14 cellular contexts compared by ENCODE assay signal in the genomic region with DNA sequence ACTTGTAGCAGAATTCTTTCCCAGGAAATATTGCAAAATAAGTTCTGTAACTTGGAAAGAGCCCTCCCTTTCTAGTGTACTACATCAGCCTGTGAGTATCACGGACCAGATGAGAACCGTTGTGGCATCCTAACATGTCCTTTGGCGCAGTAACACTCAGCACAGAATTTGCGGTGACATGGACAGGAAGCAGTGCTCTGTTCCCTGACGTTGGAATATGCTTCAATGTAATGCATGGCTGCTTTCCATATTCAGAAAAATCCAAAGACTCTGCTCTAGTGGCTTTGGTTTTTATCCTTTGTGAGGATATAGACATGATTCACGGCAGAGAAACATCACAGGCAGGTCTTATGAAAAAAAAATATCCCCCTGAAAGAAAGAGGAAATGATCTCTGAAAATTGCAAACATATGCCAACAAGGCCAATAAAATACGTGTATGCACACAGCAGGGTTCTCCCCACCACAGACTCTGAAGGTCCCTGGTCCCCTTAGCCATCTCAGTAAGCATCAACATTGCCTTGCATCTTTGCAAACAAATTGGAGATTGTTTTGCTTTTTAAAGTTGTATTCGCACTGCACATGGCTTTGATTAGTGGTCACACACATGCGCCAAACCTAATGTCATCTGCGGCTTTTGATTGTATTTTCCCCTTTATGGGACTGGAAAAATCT.
A peak's percentile ranks its signal among the peaks of the same experiment; 100 is the strongest.
DNase-seq lines count a peak whose midpoint lies in the region; ATAC-seq, FAIRE-seq and TF ChIP-seq lines count a peak whose summit lies in the region.
"Had no signal": no experiment of that assay in that cellular context is flagged by ENCODE, and none has a peak within 500 bp of the region (broad histone marks: within the 10 kb centered on the region; RNA-seq: fewer than 3 reads in every experiment).

No MANE protein-coding gene starts in this region.

- H4K20me1 ChIP-seq in HepG2 (ENCODE audit: insufficient read depth, low read length) (no peaks in the 10 kb centered on the region), H1 (replicated peaks in 1 of 2; ENCODE audit: control insufficient read depth in 1 of 2, insufficient read depth in 2 of 2, low read length in 2 of 2) (peaks cover 0 to 7% of the 10 kb centered on the region in 2 experiments)

- no peak overlapping the region for H3K27ac Mint-ChIP-seq in CD14-positive monocyte
- H3K27ac Mint-ChIP-seq: T-helper 1 cell treated with Interleukin-12 subunit alpha and Interleukin-12 subunit beta and Interleukin-4 antibody, amounts not matched to agents 30 μg/mL and 1 μg/mL, for 36 hours had no signal

- no peak overlapping the region for H3K56ac ChIP-seq in H1 (replicated peaks; ENCODE audit: insufficient read length, low read depth, low read length)

- ATAC-seq in HepG2 (no peak), aorta (ENCODE audit: low FRiP score) (peak; percentile 36), GM18505 (IDR thresholded peaks at IDR 0.05; ENCODE audit: unreplicated experiment) (no peak)

- H3K4me3 Mint-ChIP-seq in CD14-positive monocyte, result no peak overlapping the region
- H3K4me3 Mint-ChIP-seq: T-helper 1 cell treated with Interleukin-12 subunit alpha and Interleukin-12 subunit beta and Interleukin-4 antibody, amounts not matched to agents 30 μg/mL and 1 μg/mL, for 36 hours had no signal

- peak overlapping the region; percentile 13 for H4K91ac ChIP-seq in H1 (replicated peaks; ENCODE audit: insufficient read length, low read length)

- no peak for TF ChIP-seq CTCF in liver (IDR thresholded peaks at IDR 0.05; ENCODE audit: low read depth, low read length, missing input control)
- no peak for TF ChIP-seq CTCF in HepG2 (CRISPR knock-in tag; IDR thresholded peaks at IDR 0.05)
- TF ChIP-seq CTCF in H1 (IDR thresholded peaks at IDR 0.05; ENCODE audit: control extremely low read depth in 1 of 3, insufficient read depth in 1 of 3, low read depth in 1 of 3, low read length in 3 of 3), result no peak
- TF ChIP-seq CTCF in CD14-positive monocyte (IDR thresholded peaks at IDR 0.05), result no peak

- H3K9ac ChIP-seq in liver (ENCODE audit: low read depth in 1 of 2, low read length in 2 of 2), result no peak overlapping the region
- no peak overlapping the region for H3K9ac ChIP-seq in HepG2 (ENCODE audit: insufficient read depth, low read depth, low read length)
- H3K9ac ChIP-seq in H1 (replicated peaks in 1 of 4; ENCODE audit: extremely low read depth in 1 of 4, low read depth in 3 of 4, low read length in 3 of 4), result no peak overlapping the region
- no peak overlapping the region for H3K9ac ChIP-seq in mucosa of rectum (ENCODE audit: low read depth in 1 of 2, low read length in 2 of 2)

- no peaks in the 10 kb centered on the region for H3K4me1 Mint-ChIP-seq in CD14-positive monocyte

- no peak for FAIRE-seq in HepG2 (lab: Jason Lieb, UNC)
- FAIRE-seq in H1 (lab: Jason Lieb, UNC), result no peak
- FAIRE-seq: A204.1 had no signal

- H3K4me2 ChIP-seq in HepG2 (ENCODE audit: low read depth, low read length) (no peak overlapping the region), H1 (ENCODE audit: insufficient read depth in 1 of 2, low read depth in 2 of 2, low read length in 2 of 2) (no peak overlapping the region)

- 73% methylated on average over 10 of the region's 10 CpGs for WGBS in liver
- 27% methylated on average over 10 of the region's 10 CpGs for WGBS in HepG2 (ENCODE audit: low lambda C conversion rate)
- WGBS in H1 (ENCODE audit: extremely low coverage in 1 of 2, insufficient coverage in 1 of 2, insufficient read length in 1 of 2, insufficient replicate concordance in 2 of 2, low coverage in 1 of 2, low lambda C conversion rate in 2 of 2, missing lambda C conversion rate in 1 of 2), 2 experiments, result 84% methylated on average over 10 of the region's 10 CpGs; no CpG with 5 or more reads in 1 of the 2 experiments
- WGBS in aorta, 2 donors, result 56 to 57% methylated on average over 10 of the region's 10 CpGs

- H2BK5ac ChIP-seq in H1 (ENCODE audit: low read depth, low read length), result peak overlapping the region; percentile 57; the same call in 1 of the 2 replicates

- no peaks in the 10 kb centered on the region for H3K79me1 ChIP-seq in H1 (ENCODE audit: low read depth, low read length)

- H3K4ac ChIP-seq in H1 (replicated peaks; ENCODE audit: insufficient read length, low read depth, low read length), result no peak overlapping the region

- no peak overlapping the region for H3K14ac ChIP-seq in H1 (ENCODE audit: insufficient read length)

- no TSS peak for BruUV-seq in HepG2 (replicated peaks; lab: Mats Ljungman, UMichigan)

- H2AFZ ChIP-seq in HepG2 (ENCODE audit: low read length) (no peak overlapping the region), H1 (ENCODE audit: low read length) (no peak overlapping the region)

- peaks cover 0 to 2% (median 0%) of the 10 kb centered on the region in 7 donors for H3K9me3 Mint-ChIP-seq in CD14-positive monocyte
- H3K9me3 Mint-ChIP-seq: T-helper 1 cell treated with Interleukin-12 subunit alpha and Interleukin-12 subunit beta and Interleukin-4 antibody, amounts not matched to agents 30 μg/mL and 1 μg/mL, for 36 hours had no signal

- peaks cover 0 to 2% (median 0%) of the 10 kb centered on the region in 4 donors for H3K27me3 ChIP-seq in liver (ENCODE audit: control insufficient read depth in 4 of 4, insufficient read depth in 4 of 4, low read length in 3 of 4)
- H3K27me3 ChIP-seq in HepG2 (ENCODE audit: control insufficient read depth in 1 of 2, insufficient read depth in 2 of 2, low read length in 2 of 2), result peaks cover 2 to 44% of the 10 kb centered on the region in 2 experiments; a peak in 4 of 5 replicates
- H3K27me3 ChIP-seq in H1 (replicated peaks in 1 of 4; ENCODE audit: control insufficient read depth in 3 of 4, extremely low read depth in 1 of 4, insufficient read depth in 3 of 4, low read length in 3 of 4), result no peaks in the 10 kb centered on the region; a peak in 1 of 7 replicates
- H3K27me3 ChIP-seq in mucosa of rectum (ENCODE audit: control insufficient read depth in 2 of 2, insufficient read depth in 2 of 2, low read length in 2 of 2), result no peaks in the 10 kb centered on the region
- H3K27me3 ChIP-seq in aorta (ENCODE audit: control insufficient read depth in 1 of 2, insufficient read depth in 2 of 2, low read length in 1 of 2), result no peaks in the 10 kb centered on the region
- H3K27me3 ChIP-seq: ovary had no signal

- H3K27ac ChIP-seq in liver (ENCODE audit: low read depth in 1 of 2, low read length in 2 of 2) (peak overlapping the region; percentile 31 to 46), HepG2 (ENCODE audit: extremely low read length, insufficient read depth, low read length) (no peak overlapping the region), H1 (ENCODE audit: low read depth, low read length) (no peak overlapping the region), mucosa of rectum (ENCODE audit: low read depth in 2 of 2, low read length in 2 of 2) (peak overlapping the region; percentile 16 to 41), aorta (ENCODE audit: low read depth in 1 of 2, low read length in 2 of 2) (no peak overlapping the region)
- H3K27ac ChIP-seq: epithelial cell of prostate had no signal

- intact Hi-C loops in HepG2 (cut with micrococcal nuclease; ENCODE audit: unreplicated experiment), result no loop called here
- intact Hi-C loops in aorta (cut with DNase I), result no loop called here
- intact Hi-C loops in CD14-positive monocyte (cut with micrococcal nuclease), result no loop called here

- no peaks in the 10 kb centered on the region for H3K36me3 ChIP-seq in liver (ENCODE audit: control insufficient read depth in 4 of 4, insufficient read depth in 3 of 4, low read depth in 1 of 4, low read length in 3 of 4)
- H3K36me3 ChIP-seq in HepG2 (replicated peaks in 1 of 2; ENCODE audit: control insufficient read depth in 1 of 2, insufficient read depth in 2 of 2, low read length in 2 of 2), result no peaks in the 10 kb centered on the region
- H3K36me3 ChIP-seq in H1 (ENCODE audit: control insufficient read depth in 2 of 4, insufficient read depth in 4 of 4, low read length in 3 of 4), result peaks cover 0 to 3% (median 0%) of the 10 kb centered on the region in 4 experiments; a peak in 1 of 8 replicates
- H3K36me3 ChIP-seq in mucosa of rectum (ENCODE audit: control insufficient read depth in 2 of 2, insufficient read depth in 2 of 2, low read length in 2 of 2), result no peaks in the 10 kb centered on the region
- no peaks in the 10 kb centered on the region for H3K36me3 ChIP-seq in aorta (ENCODE audit: control insufficient read depth in 1 of 2, insufficient read depth in 2 of 2, low read length in 1 of 2)
- H3K36me3 ChIP-seq: ovary had no signal

- peaks cover 9 to 18% (median 13%) of the 10 kb centered on the region in 3 donors for H3K27me3 Mint-ChIP-seq in CD14-positive monocyte (ENCODE audit: low read depth in 3 of 3)

- no peaks in the 10 kb centered on the region for H3K36me3 Mint-ChIP-seq in CD14-positive monocyte

- peaks cover 19% of the 10 kb centered on the region for H3K23me2 ChIP-seq in H1 (ENCODE audit: low read depth, low read length)

- H3K4me1 ChIP-seq in liver (ENCODE audit: control insufficient read depth in 4 of 4, insufficient read depth in 4 of 4, low read length in 3 of 4) (no peaks in the 10 kb centered on the region), HepG2 (ENCODE audit: insufficient read depth, low read length) (no peaks in the 10 kb centered on the region), H1 (replicated peaks in 1 of 4; ENCODE audit: control insufficient read depth in 3 of 4, insufficient read depth in 4 of 4, low read length in 3 of 4) (peaks cover 3 to 19% (median 15%) of the 10 kb centered on the region in 4 experiments), mucosa of rectum (ENCODE audit: control insufficient read depth in 2 of 2, insufficient read depth in 2 of 2, low read length in 2 of 2) (no peaks in the 10 kb centered on the region), aorta (ENCODE audit: control insufficient read depth in 1 of 2, insufficient read depth in 2 of 2, low read length in 2 of 2) (no peaks in the 10 kb centered on the region)

- no peak overlapping the region for H2AK5ac ChIP-seq in H1 (ENCODE audit: low read depth, low read length)

- H2BK12ac ChIP-seq in H1 (ENCODE audit: low read depth, low read length), result peak overlapping the region; percentile 41; the same call in 1 of the 2 replicates

- in situ Hi-C loops in HepG2 (cut with HindIII; ENCODE audit: extremely low pct_ligation_motif_present, low pct_unique_long_range_greater_than_20kb), result no loop called here

- TF ChIP-seq EP300 in HepG2 (IDR thresholded peaks at IDR 0.05; ENCODE audit: low read depth in 2 of 2, low read length in 2 of 2) (no peak), HepG2 (CRISPR knock-in tag; IDR thresholded peaks at IDR 0.05; ENCODE audit: borderline replicate concordance) (no peak), H1 (IDR thresholded peaks at IDR 0.05; ENCODE audit: borderline replicate concordance in 1 of 2, low read depth in 2 of 2, low read length in 2 of 2) (no peak)

- TF ChIP-seq POLR2A in HepG2 (IDR thresholded peaks at IDR 0.05; ENCODE audit: insufficient read depth in 1 of 2, low read depth in 2 of 2, low read length in 2 of 2) (no peak), H1 (IDR thresholded peaks at IDR 0.05; ENCODE audit: control extremely low read depth in 1 of 2, low read depth in 2 of 2, low read length in 2 of 2) (no peak), GM18505 (IDR thresholded peaks at IDR 0.05; ENCODE audit: borderline replicate concordance, extremely low read depth, insufficient read depth, insufficient read length) (no peak)

- CTCF ChIA-PET in HepG2 (lab: Yijun Ruan, JAX; ENCODE audit: low intra/inter-chr PET ratio, low total read pairs), result no interaction called here
- CTCF ChIA-PET in H1 (lab: Charles Lee; ENCODE audit: partially characterized antibody), result interaction anchor here (0.6 to 1.0 kb wide), 2 partner anchors 7 to 136 kb away, joined by 3 to 4 read pairs; no protein-coding TSS in a partner anchor

- POLR2A ChIA-PET in HepG2 (lab: Yijun Ruan, JAX) (no interaction called here), H1 (lab: Charles Lee; ENCODE audit: partially characterized antibody) (no interaction called here)

- no peak overlapping the region for H4K5ac ChIP-seq in H1 (ENCODE audit: insufficient read length, low read depth, low read length)

- H2BK15ac ChIP-seq in H1 (ENCODE audit: low read length), result no peak overlapping the region

- H3K18ac ChIP-seq in H1 (ENCODE audit: extremely low read depth, low read length), result peak overlapping the region; percentile 67; the same call in 1 of the 2 replicates

- TF ChIP-seq RAD21 in liver (IDR thresholded peaks at IDR 0.05), result no peak
- TF ChIP-seq RAD21 in HepG2 (CRISPR knock-in tag; IDR thresholded peaks at IDR 0.05), result no peak
- no peak for TF ChIP-seq RAD21 in H1 (IDR thresholded peaks at IDR 0.05 in 1 of 2, conservative IDR thresholded peaks at IDR 0.05 in 1 of 2; ENCODE audit: low read depth in 2 of 2, low read length in 2 of 2)

- no peak for DNase-seq in HepG2 (ENCODE audit: low spot score)
- DNase-seq in H1 (ENCODE audit: low read depth in 1 of 2, low spot score in 2 of 2), result no peak
- no peak for DNase-seq in aorta
- DNase-seq in NCI-H82 treated with DMSO at 0.1 percent for 48 hours (lab: John Stamatoyannopoulos, UW; ENCODE audit: unreplicated experiment), result no peak
- DNase-seq in CD14-positive monocyte (ENCODE audit: low spot score), result no peak
- DNase-seq: MM.1S, NCI-H774 had no signal

- no peak overlapping the region for H3K23ac ChIP-seq in H1 (ENCODE audit: insufficient read length)

- H2BK20ac ChIP-seq in H1 (ENCODE audit: low read length), result no peak overlapping the region; the same call in 1 of the 2 replicates

- H2BK120ac ChIP-seq in H1 (replicated peaks; ENCODE audit: low read depth, low read length), result no peak overlapping the region

- H3K4me3 ChIP-seq in liver (ENCODE audit: low read depth in 1 of 3, low read length in 3 of 3), result no peak overlapping the region
- H3K4me3 ChIP-seq in HepG2 (replicated peaks in 1 of 3; ENCODE audit: insufficient read depth in 1 of 3, low read depth in 2 of 3, low read length in 3 of 3), result no peak overlapping the region
- H3K4me3 ChIP-seq in H1 (ENCODE audit: extremely low read depth in 1 of 4, insufficient read depth in 2 of 4, low read depth in 3 of 4, low read length in 4 of 4), result no peak overlapping the region
- H3K4me3 ChIP-seq in mucosa of rectum (ENCODE audit: low read length in 2 of 2), result no peak overlapping the region
- H3K4me3 ChIP-seq in aorta (ENCODE audit: low read length in 2 of 2), result no peak overlapping the region
- H3K4me3 ChIP-seq: ovary had no signal

- no peaks in the 10 kb centered on the region for H3K9me3 ChIP-seq in liver (ENCODE audit: control insufficient read depth in 4 of 4, low read length in 3 of 4)
- peaks cover 15% of the 10 kb centered on the region for H3K9me3 ChIP-seq in HepG2 (ENCODE audit: low read length)
- peaks cover 0 to 5% of the 10 kb centered on the region in 2 experiments; a peak in 1 of 4 replicates for H3K9me3 ChIP-seq in H1 (ENCODE audit: insufficient read depth in 2 of 2, low read depth in 1 of 2, low read length in 1 of 2)
- H3K9me3 ChIP-seq in mucosa of rectum (ENCODE audit: control insufficient read depth in 2 of 2, low read length in 2 of 2), result no peaks in the 10 kb centered on the region
- no peaks in the 10 kb centered on the region for H3K9me3 ChIP-seq in aorta (ENCODE audit: control insufficient read depth, low read length)
- H3K9me3 ChIP-seq: ovary had no signal

- H4K8ac ChIP-seq in H1 (ENCODE audit: extremely low read depth, insufficient read depth, low read length), result no peak overlapping the region

- H3K79me2 ChIP-seq in HepG2 (ENCODE audit: insufficient read depth, low read length), result no peaks in the 10 kb centered on the region
- no peaks in the 10 kb centered on the region; a peak in 1 of 4 replicates for H3K79me2 ChIP-seq in H1 (ENCODE audit: control insufficient read depth in 1 of 2, insufficient read depth in 2 of 2, low read length in 2 of 2)

Comparison
In these comparisons a context has a peak if more than half of its experiments do, and no peak if none do; other contexts are left out.
1. H3K27ac ChIP-seq: peak in liver (2 of 2) and mucosa of rectum (2 of 2); none in HepG2 (single experiment), H1 (single experiment) and aorta (0 of 2).